ENCODE assay signal across 13 cellular contexts in the genomic region with DNA sequence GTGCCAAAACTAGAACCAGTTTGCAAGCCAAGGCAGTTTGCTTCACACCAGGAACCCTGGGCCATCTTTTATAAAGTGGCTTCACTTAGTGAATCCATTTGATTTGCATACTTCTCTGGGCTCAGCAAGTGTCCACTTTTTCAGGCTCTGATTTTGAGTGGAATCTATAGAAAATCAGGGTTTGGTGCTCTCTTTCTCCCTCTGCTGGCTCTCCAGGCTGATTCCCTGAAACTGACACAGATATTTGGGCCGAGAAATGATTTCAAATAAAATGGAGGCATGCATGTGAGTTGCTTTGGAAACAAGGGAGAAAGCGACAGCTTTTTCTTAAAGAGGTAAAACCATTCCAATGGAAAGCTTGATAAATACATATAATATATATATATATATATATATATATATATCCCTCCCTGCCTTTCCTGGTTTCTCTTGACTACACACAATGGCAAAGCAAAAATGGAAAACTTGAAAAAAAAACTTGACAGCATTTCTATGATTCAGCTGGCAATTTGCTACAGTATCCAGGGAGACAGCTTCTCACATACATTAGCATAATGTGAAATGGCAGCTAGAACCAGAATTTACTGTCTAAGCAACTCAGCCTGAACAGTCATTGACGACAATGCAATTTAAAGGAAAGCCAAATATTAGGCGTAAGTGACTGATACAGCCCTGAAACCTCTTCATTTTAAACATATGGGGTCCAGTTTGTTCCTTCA.
A peak's percentile ranks its signal among the peaks of the same experiment; 100 is the strongest.
DNase-seq lines count a peak whose midpoint lies in the region; ATAC-seq and TF ChIP-seq lines count a peak whose summit lies in the region.
"Had no signal": no experiment of that assay in that cellular context is flagged by ENCODE, and none has a peak within 500 bp of the region (broad histone marks: within the 10 kb centered on the region; RNA-seq: fewer than 3 reads in every experiment).

No MANE protein-coding gene starts in this region.

- no peaks in the 10 kb centered on the region for H3K4me1 Mint-ChIP-seq in natural killer cell

- H3K27ac Mint-ChIP-seq in natural killer cell, result no peak overlapping the region

- peaks cover 7% of the 10 kb centered on the region in 2 donors for H3K9me3 Mint-ChIP-seq in natural killer cell

- H3K4me1 ChIP-seq in left ventricle myocardium inferior, result peaks cover 13% of the 10 kb centered on the region
- H3K4me1 ChIP-seq: BLaER1 had no signal

- H3K4me3 ChIP-seq in left ventricle myocardium inferior (no peak overlapping the region), astrocyte of the spinal cord (ENCODE audit: low read depth, low read length) (no peak overlapping the region), kidney epithelial cell (ENCODE audit: low read depth, low read length) (no peak overlapping the region)
- H3K4me3 ChIP-seq: BLaER1, SK-N-MC had no signal

- no peak overlapping the region for H3K4me3 Mint-ChIP-seq in natural killer cell

- peaks cover 26% of the 10 kb centered on the region for H3K9me3 ChIP-seq in left ventricle myocardium inferior (replicated peaks)

- no peak for ATAC-seq in natural killer cell
- ATAC-seq: left cardiac atrium had no signal

- H3K27me3 Mint-ChIP-seq in natural killer cell (ENCODE audit: low read depth in 2 of 2), result peaks cover 19 to 25% of the 10 kb centered on the region in 2 donors

- TF ChIP-seq CTCF in left ventricle myocardium inferior (IDR thresholded peaks at IDR 0.05; ENCODE audit: borderline replicate concordance) (peak; percentile 29), astrocyte of the spinal cord (IDR thresholded peaks at IDR 0.05; ENCODE audit: low read depth, low read length) (peak; percentile 56), kidney epithelial cell (IDR thresholded peaks at IDR 0.05; ENCODE audit: insufficient read depth, low read length, poor library complexity, severe bottlenecking) (peak; percentile 42), natural killer cell (IDR thresholded peaks at IDR 0.05) (no peak)

- intact Hi-C loops in left ventricle myocardium inferior (cut with micrococcal nuclease), result no loop called here
- intact Hi-C loops in cardiac septum (cut with DNase I), result no loop called here
- intact Hi-C loops in natural killer cell (cut with micrococcal nuclease), result no loop called here

- no peak overlapping the region for H3K27ac ChIP-seq in left ventricle myocardium inferior (replicated peaks)
- H3K27ac ChIP-seq: BLaER1, SK-N-MC had no signal

- no peaks in the 10 kb centered on the region for H3K36me3 ChIP-seq in left ventricle myocardium inferior
- no peaks in the 10 kb centered on the region for H3K36me3 ChIP-seq in kidney epithelial cell (ENCODE audit: control insufficient read depth, insufficient read depth, low read length)
- H3K36me3 ChIP-seq: BLaER1 had no signal

- DNase-seq in left ventricle myocardium inferior (no peak), cardiac septum (ENCODE audit: low spot score) (no peak), astrocyte of the spinal cord (ENCODE audit: low read depth, low spot score) (peak; percentile 22), kidney epithelial cell (ENCODE audit: low read depth) (no peak), natural killer cell (no peak), occipital lobe (lab: John Stamatoyannopoulos, UW) (no peak), mucosa of gallbladder (ENCODE audit: low spot score) (no peak)
- DNase-seq in effector CD8-positive, alpha-beta T cell (lab: John Stamatoyannopoulos, UW), result no peak
- DNase-seq: activated CD4-positive, alpha-beta T cell treated with anti-CD3 and anti-CD28 coated beads for 1 hour; left cardiac atrium; NCI-H524 had no signal

- in situ Hi-C loops in astrocyte of the spinal cord (cut with HindIII; ENCODE audit: low sequenced_read_pairs), result no loop called here

- H3K27me3 ChIP-seq in left ventricle myocardium inferior (ENCODE audit: low read depth) (no peaks in the 10 kb centered on the region), kidney epithelial cell (ENCODE audit: control insufficient read depth, insufficient read depth, low read length) (no peaks in the 10 kb centered on the region)
- H3K27me3 ChIP-seq: BLaER1 had no signal

- peaks cover 18% of the 10 kb centered on the region for H3K36me3 Mint-ChIP-seq in natural killer cell
